ENCODE assay signal across 1 cellular context in genomic region chr16:26365555-26365954, GRCh38.
TF ChIP-seq lines count a peak whose summit lies in the region.

No MANE protein-coding gene starts in this region.

TF ChIP-seq in WTC11, 78 proteins besides CTCF, POLR2A, EP300 and RAD21 (continued from another document):
- TF ChIP-seq SMAD3 (CRISPR knock-in tag; IDR thresholded peaks at IDR 0.05; ENCODE audit: borderline replicate concordance) (no peak), SOX15 (CRISPR knock-in tag; IDR thresholded peaks at IDR 0.05) (no peak), OVOL2 (CRISPR knock-in tag; IDR thresholded peaks at IDR 0.05; ENCODE audit: borderline replicate concordance) (no peak), JUN (CRISPR knock-in tag; IDR thresholded peaks at IDR 0.05) (no peak), ZNF121 (CRISPR knock-in tag; IDR thresholded peaks at IDR 0.05) (no peak), ZNF138 (CRISPR knock-in tag; conservative IDR thresholded peaks at IDR 0.05) (no peak), ZNF396 (CRISPR knock-in tag; IDR thresholded peaks at IDR 0.05; ENCODE audit: borderline replicate concordance) (no peak), ZBTB43 (CRISPR knock-in tag; IDR thresholded peaks at IDR 0.05) (no peak), STAT6 (CRISPR knock-in tag; conservative IDR thresholded peaks at IDR 0.05; ENCODE audit: low read depth) (no peak), KAT7 (CRISPR knock-in tag; IDR thresholded peaks at IDR 0.05; ENCODE audit: borderline replicate concordance) (no peak), ATF2 (CRISPR knock-in tag; IDR thresholded peaks at IDR 0.05; ENCODE audit: borderline replicate concordance, low read depth) (no peak), TEAD4 (CRISPR knock-in tag; IDR thresholded peaks at IDR 0.05) (no peak), ATF1 (CRISPR knock-in tag; IDR thresholded peaks at IDR 0.05) (no peak)
TF ChIP-seq in WTC11: peak in this region for 0.
